ENCODE assay signal across 23 cellular contexts in genomic region chr22:44100411-44100810, GRCh38.
"Had no signal": no experiment of that assay in that cellular context is flagged by ENCODE, and none has a peak within 500 bp of the region (broad histone marks: within the 10 kb centered on the region; RNA-seq: fewer than 3 reads in every experiment).

No MANE protein-coding gene starts in this region.

- H3K4me1 ChIP-seq: esophagus muscularis mucosa, gastrocnemius medialis, heart right ventricle, left lung, parathyroid adenoma, psoas muscle, stomach, transverse colon had no signal

- H3K4me3 ChIP-seq: esophagus muscularis mucosa, gastrocnemius medialis, heart right ventricle, left lung, psoas muscle, skin epidermis, stomach, thoracic aorta, transverse colon had no signal

- H3K79me2 ChIP-seq: parathyroid adenoma had no signal

- H3K36me3 ChIP-seq: thoracic aorta, transverse colon had no signal

- H3K27me3 ChIP-seq: esophagus muscularis mucosa, gastrocnemius medialis, heart right ventricle, left lung, stomach, transverse colon had no signal

- H3K27ac ChIP-seq: epithelial cell of prostate, esophagus muscularis mucosa, gastrocnemius medialis, heart right ventricle, left lung, parathyroid adenoma, psoas muscle, skin epidermis, stomach, thoracic aorta, transverse colon had no signal

- H2AFZ ChIP-seq: parathyroid adenoma had no signal

- ATAC-seq: effector memory CD8-positive, alpha-beta T cell; gastrocnemius medialis; heart right ventricle; left lung; psoas muscle; sciatic nerve had no signal

- DNase-seq: effector memory CD8-positive, alpha-beta T cell; gastrocnemius medialis; heart right ventricle; hypothalamus; mesendoderm; naive B cell; occipital lobe; retina; stimulated activated CD4-positive, alpha-beta T cell treated with anti-CD3 and anti-CD28 coated beads, Interleukin-12 subunit alpha, Interleukin-12 subunit beta, amount 100 ng/mL, for 4 hours; stimulated activated naive CD4-positive, alpha-beta T cell; stomach; substantia nigra; transverse colon had no signal

- FAIRE-seq: colon, islet of Langerhans had no signal

- H3K9me3 ChIP-seq: esophagus muscularis mucosa, gastrocnemius medialis, heart right ventricle, left lung, psoas muscle, stomach, thoracic aorta, transverse colon had no signal

- H3K9ac ChIP-seq: parathyroid adenoma had no signal
